In genomic region chr17:14321476-14321949, GRCh38 we compare ENCODE assay signal across 1 cellular context.
TF ChIP-seq lines count a peak whose summit lies in the region.

No MANE protein-coding gene starts in this region.

TF ChIP-seq in HEK293, 187 proteins besides CTCF, POLR2A, EP300 and RAD21 (continued from another document):
- TF ChIP-seq PRDM6 (tag by site-specific recombination; IDR thresholded peaks at IDR 0.05) (peak; percentile 65), KLF8 (tag by site-specific recombination; IDR thresholded peaks at IDR 0.05) (no peak), TSHZ1 (tag by site-specific recombination; IDR thresholded peaks at IDR 0.05; ENCODE audit: borderline replicate concordance) (no peak), ZNF701 (tag by site-specific recombination; IDR thresholded peaks at IDR 0.05) (no peak), ZNF169 (tag by site-specific recombination; IDR thresholded peaks at IDR 0.05) (no peak)
